ENCODE assay signal across 29 cellular contexts in genomic region chr16:2190659-2191445, GRCh38. TPM values are rescaled to one million over a fixed set of nuclear protein-coding genes. Genes with fewer than 3 reads are reported as not detected.
DNase-seq lines count a peak whose midpoint lies in the region; ATAC-seq and TF ChIP-seq lines count a peak whose summit lies in the region.
"Had no signal": no experiment of that assay in that cellular context is flagged by ENCODE, and none has a peak within 500 bp of the region (broad histone marks: within the 10 kb centered on the region; RNA-seq: fewer than 3 reads in every experiment).

No MANE protein-coding gene starts in this region.

- H3K9ac ChIP-seq in OCI-LY3 (ENCODE audit: low read length) (no peak overlapping the region), mesendoderm (ENCODE audit: low read length) (no peak overlapping the region)
- H3K9ac ChIP-seq: SK-N-SH had no signal

- H3K23ac ChIP-seq in mesendoderm (ENCODE audit: low read length): no peak overlapping the region

- H3K9me3 ChIP-seq in OCI-LY3 (ENCODE audit: insufficient read depth, low read length): no peaks in the 10 kb centered on the region
- H3K9me3 ChIP-seq: breast epithelium, esophagus muscularis mucosa, mucosa of descending colon, SK-N-SH, upper lobe of right lung had no signal

- DNase-seq in NCI-H524 (lab: John Stamatoyannopoulos, UW) (peak; percentile 35 to 79), NCI-H524 treated with DMSO at 0.1 percent for 48 hours (lab: John Stamatoyannopoulos, UW) (no peak), mesendoderm (no peak), SHP77 treated with DMSO at 0.1 percent for 48 hours (lab: John Stamatoyannopoulos, UW) (no peak)
- DNase-seq: activated CD4-positive, alpha-beta T cell treated with anti-CD3 and anti-CD28 coated beads for 1 hour; activated CD8-positive, alpha-beta T cell treated with anti-CD3 and anti-CD28 coated beads for 36 hours; activated effector memory CD4-positive, alpha-beta T cell treated with anti-CD3 and anti-CD28 coated beads, Interleukin-2, amount 50 U/mL, for 16 hours; activated naive CD8-positive, alpha-beta T cell treated with anti-CD3 and anti-CD28 coated beads, Interleukin-2, amount 50 U/mL, for 24 hours; cortex of kidney; DND-41; endodermal cell; foreskin melanocyte; mucosa of descending colon; NCI-H1417; NCI-H2107; NCI-H510A; nephron progenitor cell; SK-N-SH; T-helper 17 cell; upper lobe of right lung had no signal

- no peak overlapping the region for H2BK15ac ChIP-seq in mesendoderm (replicated peaks; ENCODE audit: low read depth)

- no peak overlapping the region for H3K18ac ChIP-seq in mesendoderm (ENCODE audit: low read length)

- H2AFZ ChIP-seq in OCI-LY3 (ENCODE audit: low read depth, low read length): peak overlapping the region; percentile 46; the same call in 1 of the 2 replicates

- H3K79me2 ChIP-seq in OCI-LY3 (ENCODE audit: low read length) (no peaks in the 10 kb centered on the region), mesendoderm (ENCODE audit: control insufficient read depth, insufficient read depth, low read length) (no peaks in the 10 kb centered on the region)

- peak overlapping the region; percentile 46 for H3K27ac Mint-ChIP-seq in stimulated activated memory B cell treated with anti-CD40 and anti-IgM and Interleukin-4, amounts not matched to agents 10 μg/mL and 1 μg/mL and 100 μg/mL, for 72 hours
- H3K27ac Mint-ChIP-seq: activated CD8-positive, alpha-beta T cell treated with anti-CD3 and anti-CD28 coated beads for 36 hours; activated naive CD8-positive, alpha-beta T cell treated with anti-CD3 and anti-CD28 coated beads, Interleukin-2, amount 50 U/mL, for 24 hours; endodermal cell; IgD-negative memory B cell; nephron progenitor cell; progenitor cell of endocrine pancreas; T-helper 17 cell had no signal

- H3K79me1 ChIP-seq in mesendoderm (ENCODE audit: low read length): no peaks in the 10 kb centered on the region

- no CpG with 5 or more reads among the region's 25 CpGs for WGBS in mesendoderm (ENCODE audit: extremely low coverage, insufficient coverage, low lambda C conversion rate)

- no peak overlapping the region for H2AK5ac ChIP-seq in mesendoderm (ENCODE audit: low read length)

- no peak overlapping the region for H2BK5ac ChIP-seq in mesendoderm (ENCODE audit: low read length)

- H3K4me3 Mint-ChIP-seq in stimulated activated memory B cell treated with anti-CD40 and anti-IgM and Interleukin-4, amounts not matched to agents 10 μg/mL and 1 μg/mL and 100 μg/mL, for 72 hours: no peak overlapping the region
- H3K4me3 Mint-ChIP-seq: activated CD8-positive, alpha-beta T cell treated with anti-CD3 and anti-CD28 coated beads for 36 hours; activated naive CD8-positive, alpha-beta T cell treated with anti-CD3 and anti-CD28 coated beads, Interleukin-2, amount 50 U/mL, for 24 hours; endodermal cell; IgD-negative memory B cell; nephron progenitor cell; T-helper 17 cell had no signal

- H3K9me3 Mint-ChIP-seq in stimulated activated memory B cell treated with anti-CD40 and anti-IgM and Interleukin-4, amounts not matched to agents 10 μg/mL and 1 μg/mL and 100 μg/mL, for 72 hours: no peaks in the 10 kb centered on the region
- H3K9me3 Mint-ChIP-seq: activated CD8-positive, alpha-beta T cell treated with anti-CD3 and anti-CD28 coated beads for 36 hours; activated naive CD8-positive, alpha-beta T cell treated with anti-CD3 and anti-CD28 coated beads, Interleukin-2, amount 50 U/mL, for 24 hours; endodermal cell; IgD-negative memory B cell; nephron progenitor cell had no signal

- H3K56ac ChIP-seq in mesendoderm (ENCODE audit: low read length): no peak overlapping the region

- no peaks in the 10 kb centered on the region for H3K36me3 Mint-ChIP-seq in stimulated activated memory B cell treated with anti-CD40 and anti-IgM and Interleukin-4, amounts not matched to agents 10 μg/mL and 1 μg/mL and 100 μg/mL, for 72 hours

- H3K27ac ChIP-seq in OCI-LY3 (ENCODE audit: low read length) (no peak overlapping the region), layer of hippocampus (ENCODE audit: low read depth, low read length) (peak overlapping the region; percentile 65), mesendoderm (ENCODE audit: low read depth, low read length) (no peak overlapping the region)
- H3K27ac ChIP-seq: breast epithelium, esophagus muscularis mucosa, upper lobe of right lung had no signal

- TF ChIP-seq CTCF in OCI-LY3 (IDR thresholded peaks at IDR 0.05; ENCODE audit: low read depth, low read length): no peak

- no peak overlapping the region for H2BK120ac ChIP-seq in mesendoderm (ENCODE audit: low read depth, low read length)

- peaks cover 40% of the 10 kb centered on the region for H3K27me3 Mint-ChIP-seq in stimulated activated memory B cell treated with anti-CD40 and anti-IgM and Interleukin-4, amounts not matched to agents 10 μg/mL and 1 μg/mL and 100 μg/mL, for 72 hours

- no peak overlapping the region for H3K4me3 ChIP-seq in OCI-LY3 (ENCODE audit: low read length)
- no peak overlapping the region for H3K4me3 ChIP-seq in mesendoderm (ENCODE audit: low read length)
- H3K4me3 ChIP-seq: breast epithelium, esophagus muscularis mucosa, mucosa of descending colon, upper lobe of right lung had no signal

- no peaks in the 10 kb centered on the region for H3K36me3 ChIP-seq in OCI-LY3 (replicated peaks; ENCODE audit: low read depth, low read length)
- H3K36me3 ChIP-seq in mesendoderm (ENCODE audit: control insufficient read depth, insufficient read depth, low read length): no peaks in the 10 kb centered on the region
- H3K36me3 ChIP-seq: breast epithelium, esophagus muscularis mucosa, upper lobe of right lung had no signal

- H4K20me1 ChIP-seq in OCI-LY3 (ENCODE audit: insufficient read depth, low read length): no peaks in the 10 kb centered on the region

- no peak overlapping the region for H4K8ac ChIP-seq in mesendoderm (ENCODE audit: low read depth, low read length)

- no peak overlapping the region for H3K4me2 ChIP-seq in OCI-LY3 (ENCODE audit: low read length)
- H3K4me2 ChIP-seq in mesendoderm (ENCODE audit: low read length): no peak overlapping the region
- H3K4me2 ChIP-seq: SK-N-SH had no signal

- H3K4me1 ChIP-seq in OCI-LY3 (ENCODE audit: low read length) (peaks cover 5% of the 10 kb centered on the region; the same call in 1 of the 2 replicates), mesendoderm (ENCODE audit: control insufficient read depth, low read depth, low read length) (no peaks in the 10 kb centered on the region)

- no peak overlapping the region for H3K4ac ChIP-seq in mesendoderm (ENCODE audit: low read depth, low read length)

- H3K27me3 ChIP-seq in OCI-LY3 (ENCODE audit: low read depth, low read length) (peaks cover 19% of the 10 kb centered on the region), layer of hippocampus (ENCODE audit: control insufficient read depth, insufficient read depth, low read length) (peaks cover 9% of the 10 kb centered on the region), mesendoderm (ENCODE audit: insufficient read depth, low read length, poor library complexity) (no peaks in the 10 kb centered on the region)
- H3K27me3 ChIP-seq: breast epithelium had no signal

- H4K5ac ChIP-seq in mesendoderm (ENCODE audit: low read length): no peak overlapping the region

- ATAC-seq in stimulated activated memory B cell treated with anti-CD40 and anti-IgM and Interleukin-4, amounts not matched to agents 10 μg/mL and 1 μg/mL and 100 μg/mL, for 72 hours: no peak
- ATAC-seq in GM18909 (IDR thresholded peaks at IDR 0.05; ENCODE audit: poor library complexity, unreplicated experiment): no peak
- ATAC-seq: activated CD8-positive, alpha-beta T cell treated with anti-CD3 and anti-CD28 coated beads for 36 hours; activated naive CD8-positive, alpha-beta T cell treated with anti-CD3 and anti-CD28 coated beads, Interleukin-2, amount 50 U/mL, for 24 hours; HCT116; mucosa of descending colon; T-helper 17 cell; upper lobe of right lung had no signal

- H3K4me1 Mint-ChIP-seq in stimulated activated memory B cell treated with anti-CD40 and anti-IgM and Interleukin-4, amounts not matched to agents 10 μg/mL and 1 μg/mL and 100 μg/mL, for 72 hours: peaks cover 11% of the 10 kb centered on the region
- H3K4me1 Mint-ChIP-seq: endodermal cell had no signal

RNA-seq across cellular contexts. Expression of gene CASKIN1, which starts 5.6 kb away (rescaled TPM):
- polyA plus RNA-seq in mesendoderm (2013, experiment 1 of 2): 0.24 TPM
- polyA plus RNA-seq in mesendoderm (2013, experiment 2 of 2): 1.1 TPM
- polyA plus RNA-seq: IgD-negative memory B cell had no signal

RNA-seq across cellular contexts. Expression of gene MLST8, which starts 14.4 kb away (rescaled TPM):
- polyA plus RNA-seq in mesendoderm (2013, experiment 1 of 2): 48.7 TPM
- polyA plus RNA-seq in mesendoderm (2013, experiment 2 of 2): 49.1 TPM

RNA-seq across cellular contexts. Expression of gene BRICD5, which starts 19.8 kb away (rescaled TPM):
- polyA plus RNA-seq in mesendoderm (2013, experiment 1 of 2): 1.5 TPM
- 1.9 TPM for polyA plus RNA-seq in mesendoderm (2013, experiment 2 of 2)

RNA-seq across cellular contexts. Expression of gene PGP, which starts 23.8 kb away (rescaled TPM):
- polyA plus RNA-seq in mesendoderm (2013, experiment 1 of 2): 32.9 TPM
- 32.1 TPM for polyA plus RNA-seq in mesendoderm (2013, experiment 2 of 2)

RNA-seq across cellular contexts. Expression of gene E4F1, which starts 32.5 kb away (rescaled TPM):
- 11.7 TPM for polyA plus RNA-seq in mesendoderm (2013, experiment 1 of 2)
- polyA plus RNA-seq in mesendoderm (2013, experiment 2 of 2): 12.2 TPM

Comparison
In these comparisons a context has a peak if more than half of its experiments do, and no peak if none do; other contexts are left out.
1. DNase-seq: peak in NCI-H524 (2 of 2); none in NCI-H524 treated with DMSO at 0.1 percent for 48 hours (single experiment), mesendoderm (single experiment) and SHP77 treated with DMSO at 0.1 percent for 48 hours (single experiment).